Comparison of ENCODE assay signal across 19 cellular contexts in genomic region chr14:66046591-66046990, GRCh38.
A peak's percentile ranks its signal among the peaks of the same experiment; 100 is the strongest.
DNase-seq lines count a peak whose midpoint lies in the region; ATAC-seq and TF ChIP-seq lines count a peak whose summit lies in the region.
"Had no signal": no experiment of that assay in that cellular context is flagged by ENCODE, and none has a peak within 500 bp of the region (broad histone marks: within the 10 kb centered on the region; RNA-seq: fewer than 3 reads in every experiment).

No MANE protein-coding gene starts in this region.

- H3K27ac Mint-ChIP-seq in endodermal cell = no peak overlapping the region
- H3K27ac Mint-ChIP-seq: H9, HFFc6 had no signal

- DNase-seq in Right ventricle myocardium superior (no peak), cardiac septum (ENCODE audit: low spot score) (no peak), endodermal cell (no peak), right atrium auricular region (ENCODE audit: low spot score) (no peak), foreskin fibroblast (no peak), mucosa of gallbladder (ENCODE audit: low spot score) (no peak), adrenal gland (no peak), DMS114 treated with DMSO at 0.1 percent for 48 hours (lab: John Stamatoyannopoulos, UW; ENCODE audit: unreplicated experiment) (no peak)
- DNase-seq: 8988T, H9, HFFc6, KBM-7, MG63, NCI-H1105 treated with DMSO at 0.1 percent for 48 hours, NCI-H146, NCI-H1930, NCI-H2107, NCI-H526 treated with DMSO at 0.1 percent for 48 hours had no signal

- H3K27me3 ChIP-seq in endodermal cell (ENCODE audit: control insufficient read depth, insufficient read depth, low read length, poor library complexity, severe bottlenecking) (no peaks in the 10 kb centered on the region), right atrium auricular region (no peaks in the 10 kb centered on the region), adrenal gland (no peaks in the 10 kb centered on the region)
- H3K27me3 ChIP-seq: MG63, SJCRH30 had no signal

- H3K9me3 ChIP-seq in endodermal cell (ENCODE audit: control insufficient read depth, low read length) (peaks cover 8% of the 10 kb centered on the region), right atrium auricular region (no peaks in the 10 kb centered on the region), adrenal gland (replicated peaks in 1 of 3) (no peaks in the 10 kb centered on the region)
- H3K9me3 ChIP-seq: MG63, SJCRH30 had no signal

- H3K36me3 ChIP-seq in endodermal cell (ENCODE audit: control insufficient read depth, insufficient read depth, low read length) (no peaks in the 10 kb centered on the region), right atrium auricular region (no peaks in the 10 kb centered on the region), adrenal gland (replicated peaks in 1 of 2) (no peaks in the 10 kb centered on the region)
- H3K36me3 ChIP-seq: MG63, SJCRH30 had no signal

- H3K27ac ChIP-seq in endodermal cell (ENCODE audit: low read depth, low read length) (no peak overlapping the region), right atrium auricular region (peak overlapping the region; percentile 81 to 85), adrenal gland (no peak overlapping the region)
- H3K27ac ChIP-seq: SJCRH30 had no signal

- H3K4me1 Mint-ChIP-seq in endodermal cell = peaks cover 14% of the 10 kb centered on the region

- intact Hi-C loops in Right ventricle myocardium superior (cut with DNase I) (no loop called here), cardiac septum (cut with DNase I) (no loop called here), adrenal gland (cut with DNase I) (no loop called here)

- peaks cover 8% of the 10 kb centered on the region for H3K4me1 ChIP-seq in endodermal cell (ENCODE audit: control insufficient read depth, insufficient read depth, low read length)
- peaks cover 0 to 27% of the 10 kb centered on the region in 2 donors for H3K4me1 ChIP-seq in right atrium auricular region
- no peaks in the 10 kb centered on the region for H3K4me1 ChIP-seq in adrenal gland (replicated peaks in 1 of 2)

- H3K27me3 Mint-ChIP-seq in endodermal cell (ENCODE audit: insufficient read depth) = peaks cover 1% of the 10 kb centered on the region

- WGBS in endodermal cell (ENCODE audit: insufficient coverage in 1 of 2, insufficient read length in 1 of 2), 2 experiments = no CpG with 5 or more reads among the region's 1 CpG
- WGBS in adrenal gland, 4 donors = 34 to 45% (median 40%) methylated on average over 1 of the region's 1 CpG

- no peak overlapping the region for H3K9ac ChIP-seq in endodermal cell (ENCODE audit: extremely low read depth, low read length, poor library complexity, severe bottlenecking)

- H3K36me3 Mint-ChIP-seq in endodermal cell (ENCODE audit: low read depth) = no peaks in the 10 kb centered on the region

- TF ChIP-seq POLR2A in adrenal gland (IDR thresholded peaks at IDR 0.05) = no peak

- peak; percentile 51 for ATAC-seq in Right ventricle myocardium superior (ENCODE audit: poor library complexity)

- peak overlapping the region; percentile 36 for H3K4me3 ChIP-seq in endodermal cell (ENCODE audit: low read length)
- no peak overlapping the region for H3K4me3 ChIP-seq in right atrium auricular region
- H3K4me3 ChIP-seq in foreskin fibroblast (ENCODE audit: low read depth in 1 of 2, low read length in 2 of 2) = no peak overlapping the region
- no peak overlapping the region for H3K4me3 ChIP-seq in adrenal gland
- H3K4me3 ChIP-seq: MG63 had no signal

- TF ChIP-seq CTCF in endodermal cell (conservative IDR thresholded peaks at IDR 0.05) (no peak), right atrium auricular region (IDR thresholded peaks at IDR 0.05) (no peak), foreskin fibroblast (IDR thresholded peaks at IDR 0.05; ENCODE audit: low read depth, low read length) (no peak), adrenal gland (IDR thresholded peaks at IDR 0.05) (no peak)

- no peak overlapping the region for H3K4me3 Mint-ChIP-seq in endodermal cell
- H3K4me3 Mint-ChIP-seq: H9, HFFc6 had no signal

- H3K9me3 Mint-ChIP-seq in endodermal cell = no peaks in the 10 kb centered on the region

Comparison
In these comparisons a context has a peak if more than half of its experiments do, and no peak if none do; other contexts are left out.
1. H3K27ac ChIP-seq: peak in right atrium auricular region (2 of 2); none in endodermal cell (single experiment) and adrenal gland (0 of 5).